Comparison of ENCODE assay signal across 16 cellular contexts in genomic region chr20:53606364-53606985, GRCh38. TPM values are rescaled to one million over a fixed set of nuclear protein-coding genes. Genes with fewer than 3 reads are reported as not detected.
DNase-seq lines count a peak whose midpoint lies in the region; ATAC-seq and TF ChIP-seq lines count a peak whose summit lies in the region.
"Had no signal": no experiment of that assay in that cellular context is flagged by ENCODE, and none has a peak within 500 bp of the region (broad histone marks: within the 10 kb centered on the region; RNA-seq: fewer than 3 reads in every experiment).

No MANE protein-coding gene starts in this region.

- no peak for ATAC-seq in activated CD8-positive, alpha-beta T cell treated with anti-CD3 and anti-CD28 coated beads, Interleukin-2, amount 10 ng/mL, durations not matched to agents 7 days and 5 days
- ATAC-seq in HG02852 (IDR thresholded peaks at IDR 0.05; ENCODE audit: unreplicated experiment) = no peak
- no peak for ATAC-seq in esophagus mucosa
- no peak for ATAC-seq in HG03432 (IDR thresholded peaks at IDR 0.05; ENCODE audit: unreplicated experiment)
- ATAC-seq: effector memory CD8-positive, alpha-beta T cell; natural killer cell treated with Interleukin-12 subunit alpha and Interleukin-12 subunit beta and Interleukin-15 and Interleukin-18, amount 100 ng/mL, for 72 hours had no signal

- no peaks in the 10 kb centered on the region for H3K9me3 ChIP-seq in right atrium auricular region
- no peaks in the 10 kb centered on the region for H3K9me3 ChIP-seq in left ventricle myocardium inferior (replicated peaks)

- H3K4me3 Mint-ChIP-seq in activated CD8-positive, alpha-beta T cell treated with anti-CD3 and anti-CD28 coated beads, Interleukin-2, amount 10 ng/mL, durations not matched to agents 7 days and 5 days = no peak overlapping the region
- H3K4me3 Mint-ChIP-seq: activated naive CD8-positive, alpha-beta T cell; effector memory CD8-positive, alpha-beta T cell; natural killer cell treated with Interleukin-12 subunit alpha and Interleukin-12 subunit beta and Interleukin-15 and Interleukin-18, amount 100 ng/mL, for 72 hours had no signal

- H3K27ac ChIP-seq in right atrium auricular region = peak overlapping the region in 1 of 2 donors; percentile 5
- H3K27ac ChIP-seq in left ventricle myocardium inferior (replicated peaks) = no peak overlapping the region
- H3K27ac ChIP-seq: BLaER1 had no signal

- H3K4me1 ChIP-seq in right atrium auricular region (peaks cover 0 to 3% of the 10 kb centered on the region in 2 donors), left ventricle myocardium inferior (peaks cover 6% of the 10 kb centered on the region)

- H3K4me3 ChIP-seq in right atrium auricular region = no peak overlapping the region
- H3K4me3 ChIP-seq in left ventricle myocardium inferior = no peak overlapping the region
- H3K4me3 ChIP-seq: BLaER1 had no signal

- no peaks in the 10 kb centered on the region for H3K27me3 Mint-ChIP-seq in activated CD8-positive, alpha-beta T cell treated with anti-CD3 and anti-CD28 coated beads, Interleukin-2, amount 10 ng/mL, durations not matched to agents 7 days and 5 days (ENCODE audit: low read depth)
- H3K27me3 Mint-ChIP-seq: activated naive CD8-positive, alpha-beta T cell; effector memory CD8-positive, alpha-beta T cell; natural killer cell treated with Interleukin-12 subunit alpha and Interleukin-12 subunit beta and Interleukin-15 and Interleukin-18, amount 100 ng/mL, for 72 hours had no signal

- H3K27me3 ChIP-seq in right atrium auricular region = no peaks in the 10 kb centered on the region
- no peaks in the 10 kb centered on the region for H3K27me3 ChIP-seq in left ventricle myocardium inferior (ENCODE audit: low read depth)
- H3K27me3 ChIP-seq: BLaER1 had no signal

- CTCF ChIA-PET in activated CD8-positive, alpha-beta T cell treated with anti-CD3 and anti-CD28 coated beads, Interleukin-2, amount 10 ng/mL, durations not matched to agents 7 days and 5 days (lab: Charles Lee) = no interaction called here

- peaks cover 54% of the 10 kb centered on the region for H3K4me1 Mint-ChIP-seq in activated CD8-positive, alpha-beta T cell treated with anti-CD3 and anti-CD28 coated beads, Interleukin-2, amount 10 ng/mL, durations not matched to agents 7 days and 5 days (ENCODE audit: low read depth)

- H3K9me3 Mint-ChIP-seq in activated CD8-positive, alpha-beta T cell treated with anti-CD3 and anti-CD28 coated beads, Interleukin-2, amount 10 ng/mL, durations not matched to agents 7 days and 5 days (ENCODE audit: insufficient read depth) = no peaks in the 10 kb centered on the region
- H3K9me3 Mint-ChIP-seq: effector memory CD8-positive, alpha-beta T cell; natural killer cell treated with Interleukin-12 subunit alpha and Interleukin-12 subunit beta and Interleukin-15 and Interleukin-18, amount 100 ng/mL, for 72 hours had no signal

- peaks cover 29% of the 10 kb centered on the region for H3K36me3 Mint-ChIP-seq in activated CD8-positive, alpha-beta T cell treated with anti-CD3 and anti-CD28 coated beads, Interleukin-2, amount 10 ng/mL, durations not matched to agents 7 days and 5 days (ENCODE audit: low read depth)
- H3K36me3 Mint-ChIP-seq: natural killer cell treated with Interleukin-12 subunit alpha and Interleukin-12 subunit beta and Interleukin-15 and Interleukin-18, amount 100 ng/mL, for 72 hours had no signal

- peak overlapping the region; percentile 30 for H3K27ac Mint-ChIP-seq in activated CD8-positive, alpha-beta T cell treated with anti-CD3 and anti-CD28 coated beads, Interleukin-2, amount 10 ng/mL, durations not matched to agents 7 days and 5 days
- H3K27ac Mint-ChIP-seq: activated naive CD8-positive, alpha-beta T cell; natural killer cell treated with Interleukin-12 subunit alpha and Interleukin-12 subunit beta and Interleukin-15 and Interleukin-18, amount 100 ng/mL, for 72 hours had no signal

- TF ChIP-seq CTCF in right atrium auricular region (IDR thresholded peaks at IDR 0.05) = no peak
- TF ChIP-seq CTCF in left ventricle myocardium inferior (IDR thresholded peaks at IDR 0.05; ENCODE audit: borderline replicate concordance) = no peak

- peak; percentile 57 for DNase-seq in right atrium auricular region (ENCODE audit: low spot score)
- DNase-seq in left ventricle myocardium inferior = no peak
- DNase-seq in activated CD8-positive, alpha-beta T cell treated with anti-CD3 and anti-CD28 coated beads, Interleukin-2, amount 10 ng/mL, durations not matched to agents 7 days and 5 days = no peak
- DNase-seq in hepatic stellate cell (ENCODE audit: low spot score) = peak; percentile 47
- no peak for DNase-seq in kidney tubule cell (ENCODE audit: low spot score)
- DNase-seq: activated CD4-positive, alpha-beta T cell treated with anti-CD3 and anti-CD28 coated beads for 4 hours; effector memory CD8-positive, alpha-beta T cell; NCI-H2227 treated with DMSO at 0.1 percent for 48 hours; SHP77 treated with DMSO at 0.1 percent for 48 hours; stimulated activated CD4-positive, alpha-beta T cell treated with anti-CD3 and anti-CD28 coated beads, Interleukin-4, amount 100 ng/mL, for 1 hour had no signal

- H3K36me3 ChIP-seq in right atrium auricular region = no peaks in the 10 kb centered on the region
- H3K36me3 ChIP-seq in left ventricle myocardium inferior = no peaks in the 10 kb centered on the region
- H3K36me3 ChIP-seq: BLaER1 had no signal

- POLR2A ChIA-PET in activated CD8-positive, alpha-beta T cell treated with anti-CD3 and anti-CD28 coated beads, Interleukin-2, amount 10 ng/mL, durations not matched to agents 7 days and 5 days (lab: Charles Lee) = interaction anchor here (0.7 to 1.4 kb wide), 2 partner anchors 14 to 330 kb away, joined by 3 read pairs; no protein-coding TSS in a partner anchor

- intact Hi-C loops in left ventricle myocardium inferior (cut with micrococcal nuclease) = no loop called here

RNA-seq across cellular contexts. Expression of gene ZNF217, which starts 12.8 kb away (rescaled TPM):
- total RNA-seq in right atrium auricular region = 10 to 100 TPM in 1 of 2 donors, 1 to 10 TPM in 1; 7.6 to 13.8 TPM
- 5.4 TPM for total RNA-seq in left ventricle myocardium inferior
- 100 to 1,000 TPM; 104 to 113 TPM for total RNA-seq in activated CD8-positive, alpha-beta T cell treated with anti-CD3 and anti-CD28 coated beads, Interleukin-2, amount 10 ng/mL, durations not matched to agents 7 days and 5 days
- 30.4 TPM for total RNA-seq in esophagus mucosa

Comparison
In these comparisons a context has a peak if more than half of its experiments do, and no peak if none do; other contexts are left out.
1. DNase-seq: peak in right atrium auricular region (single experiment) and hepatic stellate cell (single experiment); none in left ventricle myocardium inferior (single experiment), activated CD8-positive, alpha-beta T cell treated with anti-CD3 and anti-CD28 coated beads, Interleukin-2, amount 10 ng/mL, durations not matched to agents 7 days and 5 days (single experiment) and kidney tubule cell (single experiment).